In the genomic region with DNA sequence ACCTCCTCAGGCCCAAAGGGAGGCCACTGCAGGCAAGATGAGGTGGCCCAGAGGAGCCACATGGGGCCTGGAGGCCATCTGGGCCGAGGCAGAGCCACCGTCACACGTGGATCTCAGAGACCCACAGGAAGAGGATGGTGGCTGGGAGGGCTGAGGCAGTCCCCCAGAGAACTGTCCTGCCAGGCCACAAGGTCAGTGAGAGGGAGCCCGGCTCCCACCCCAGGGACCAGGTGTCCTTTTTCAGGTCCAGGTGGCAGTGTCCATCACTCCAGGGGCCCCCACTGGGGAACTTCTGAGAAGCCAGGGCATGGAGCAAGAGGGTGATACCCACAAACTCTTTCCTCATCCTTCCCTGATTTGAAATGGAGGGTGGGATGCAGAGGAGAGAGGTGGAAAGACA, we compare ENCODE assay signal across 26 cellular contexts. TPM values are rescaled to one million over a fixed set of nuclear protein-coding genes. Genes with fewer than 3 reads are reported as not detected.
"Had no signal": no experiment of that assay in that cellular context is flagged by ENCODE, and none has a peak within 500 bp of the region (broad histone marks: within the 10 kb centered on the region; RNA-seq: fewer than 3 reads in every experiment).

No MANE protein-coding gene starts in this region.

- H3K9me3 ChIP-seq: SK-N-SH had no signal

- H3K27ac ChIP-seq: HL-60, KMS-11 had no signal

- ATAC-seq: K562 had no signal

- H3K9ac ChIP-seq: KMS-11, SK-N-SH had no signal

- H3K4me3 ChIP-seq: K562 had no signal

- H3K9me3 Mint-ChIP-seq: IgD-negative memory B cell had no signal

- FAIRE-seq: HTR-8/SVneo, K562, RCC 7860 had no signal

- H3K4me2 ChIP-seq: KMS-11, SK-N-SH had no signal

- DNase-seq: Kasumi-1, MM.1S, NCI-H1092 treated with DMSO at 0.1 percent for 48 hours, NCI-H1436, NCI-H187, NCI-H2029, NCI-H2081 treated with DMSO at 0.1 percent for 48 hours, NCI-H2171, NCI-H226, NCI-H446, NCI-H510A, NCI-H524 treated with DMSO at 0.1 percent for 48 hours, NCI-H69, NCI-H774, RPMI8226, SHP77, SK-N-SH, SW 1271 had no signal

- H3K27ac Mint-ChIP-seq: IgD-negative memory B cell had no signal

RNA-seq across cellular contexts. Expression of gene PRR36, which starts 14.4 kb away (rescaled TPM):
- total RNA-seq: M059J, SK-MEL-5 had no signal
- polyA plus RNA-seq: IgD-negative memory B cell had no signal

RNA-seq across cellular contexts. Expression of gene LRRC8E, which starts 28.5 kb away (rescaled TPM):
- polyA plus RNA-seq: IgD-negative memory B cell had no signal

RNA-seq across cellular contexts. Expression of gene TGFBR3L, which starts 54.9 kb away (rescaled TPM):
- total RNA-seq: K562, SK-MEL-5 had no signal
- polyA plus RNA-seq: IgD-negative memory B cell, K562 had no signal
